Comparison of ENCODE assay signal across 18 cellular contexts in genomic region chr5:155406815-155407214, GRCh38.
"Had no signal": no experiment of that assay in that cellular context is flagged by ENCODE, and none has a peak within 500 bp of the region (broad histone marks: within the 10 kb centered on the region; RNA-seq: fewer than 3 reads in every experiment).

No MANE protein-coding gene starts in this region.

- H2AFZ ChIP-seq: parathyroid adenoma had no signal

- H3K9me3 ChIP-seq: gastrocnemius medialis, upper lobe of right lung had no signal

- H3K27ac ChIP-seq: epithelial cell of prostate, gastrocnemius medialis, parathyroid adenoma, upper lobe of right lung had no signal

- DNase-seq: activated CD4-positive, alpha-beta T cell treated with anti-CD3 and anti-CD28 coated beads, Interleukin-2, amount 50 U/mL, for 1 hour; activated CD4-positive, CD25-positive, alpha-beta regulatory T cell; activated effector memory CD4-positive, alpha-beta T cell treated with anti-CD3 and anti-CD28 coated beads, Interleukin-2, amount 50 U/mL, for 16 hours; activated T-cell treated with anti-CD3 and anti-CD28 coated beads, Interleukin-2, amount 50 U/mL, for 24 hours; amniotic stem cell; cerebellar nuclear complex; effector memory CD8-positive, alpha-beta T cell; gastrocnemius medialis; kidney; midbrain; naive B cell; retina; stimulated activated CD4-positive, alpha-beta T cell treated with anti-CD3 and anti-CD28 coated beads, Interleukin-15, amount 100 ng/mL, for 24 hours; stimulated activated CD4-positive, alpha-beta T cell treated with anti-CD3 and anti-CD28 coated beads, Interleukin-4, amount 100 ng/mL, for 24 hours; upper lobe of right lung had no signal

- H3K79me2 ChIP-seq: parathyroid adenoma had no signal

- ATAC-seq: activated naive CD4-positive, alpha-beta T cell treated with anti-CD3 and anti-CD28 coated beads, Interleukin-2, amount 50 U/mL, for 72 hours; effector memory CD8-positive, alpha-beta T cell; gastrocnemius medialis; upper lobe of right lung had no signal

- H3K4me1 ChIP-seq: gastrocnemius medialis, parathyroid adenoma, upper lobe of right lung had no signal

- H3K4me3 ChIP-seq: gastrocnemius medialis, upper lobe of right lung had no signal

- H3K27me3 ChIP-seq: gastrocnemius medialis, upper lobe of right lung had no signal

- H3K9ac ChIP-seq: parathyroid adenoma had no signal

- H3K36me3 ChIP-seq: gastrocnemius medialis, upper lobe of right lung had no signal
